Comparison of ENCODE assay signal across 9 cellular contexts in genomic region chr1:54121482-54122130, GRCh38. TPM values are rescaled to one million over a fixed set of nuclear protein-coding genes. Genes with fewer than 3 reads are reported as not detected.
A peak's percentile ranks its signal among the peaks of the same experiment; 100 is the strongest.
DNase-seq lines count a peak whose midpoint lies in the region; ATAC-seq and TF ChIP-seq lines count a peak whose summit lies in the region.
"Had no signal": no experiment of that assay in that cellular context is flagged by ENCODE, and none has a peak within 500 bp of the region (broad histone marks: within the 10 kb centered on the region; RNA-seq: fewer than 3 reads in every experiment).

No MANE protein-coding gene starts in this region.

- no peaks in the 10 kb centered on the region for H3K9me3 ChIP-seq in SK-N-MC (ENCODE audit: low read depth, low read length)
- H3K9me3 ChIP-seq in parathyroid adenoma (ENCODE audit: control insufficient read depth, low read length) = no peaks in the 10 kb centered on the region
- H3K9me3 ChIP-seq in thyroid gland = no peaks in the 10 kb centered on the region

- H3K4me3 ChIP-seq in SK-N-MC = 0 out of 2 replicates have a peak overlapping the region, but pooled peaks have one; percentile 15
- no peak overlapping the region for H3K4me3 ChIP-seq in parathyroid adenoma (ENCODE audit: low read depth, low read length)
- H3K4me3 ChIP-seq in thyroid gland (replicated peaks in 1 of 3) = peak overlapping the region in 1 of 3 donors; percentile 1

- no peaks in the 10 kb centered on the region for H3K36me3 Mint-ChIP-seq in activated naive CD4-positive, alpha-beta T cell treated with anti-CD3 and anti-CD28 coated beads, Interleukin-2, amount 10 ng/mL, durations not matched to agents 7 days and 5 days
- no peaks in the 10 kb centered on the region for H3K36me3 Mint-ChIP-seq in glutamatergic neuron (ENCODE audit: unreplicated experiment)

- DNase-seq in DMS114 treated with DMSO at 0.1 percent for 48 hours (lab: John Stamatoyannopoulos, UW; ENCODE audit: unreplicated experiment) (peak; percentile 6), KBM-7 (peak; percentile 93), SK-N-MC (ENCODE audit: low read depth, low spot score) (no peak), glutamatergic neuron (peak; percentile 93), thyroid gland (peak; percentile 81 to 85)
- DNase-seq in activated naive CD4-positive, alpha-beta T cell treated with anti-CD3 and anti-CD28 coated beads, Interleukin-2, amount 10 ng/mL, durations not matched to agents 7 days and 5 days = peak; percentile 82

- peaks cover 22% of the 10 kb centered on the region for H3K27me3 Mint-ChIP-seq in activated naive CD4-positive, alpha-beta T cell treated with anti-CD3 and anti-CD28 coated beads, Interleukin-2, amount 10 ng/mL, durations not matched to agents 7 days and 5 days
- H3K27me3 Mint-ChIP-seq in glutamatergic neuron (ENCODE audit: unreplicated experiment) = peaks cover 3% of the 10 kb centered on the region

- H3K79me2 ChIP-seq in parathyroid adenoma = no peaks in the 10 kb centered on the region

- H3K4me1 Mint-ChIP-seq in activated naive CD4-positive, alpha-beta T cell treated with anti-CD3 and anti-CD28 coated beads, Interleukin-2, amount 10 ng/mL, durations not matched to agents 7 days and 5 days = no peaks in the 10 kb centered on the region
- peaks cover 5% of the 10 kb centered on the region for H3K4me1 Mint-ChIP-seq in glutamatergic neuron (ENCODE audit: low read depth, unreplicated experiment)

- TF ChIP-seq POLR2A in thyroid gland (IDR thresholded peaks at IDR 0.05) = no peak

- no peak for ATAC-seq in GM18861 (IDR thresholded peaks at IDR 0.05; ENCODE audit: unreplicated experiment)

- peak overlapping the region; percentile 60 for H2AFZ ChIP-seq in parathyroid adenoma

- H3K36me3 ChIP-seq in SK-N-MC (ENCODE audit: insufficient read depth, low read length) = no peaks in the 10 kb centered on the region
- H3K36me3 ChIP-seq in parathyroid adenoma (ENCODE audit: control insufficient read depth, insufficient read depth, low read length) = no peaks in the 10 kb centered on the region
- H3K36me3 ChIP-seq in thyroid gland = no peaks in the 10 kb centered on the region

- CTCF ChIA-PET in activated naive CD4-positive, alpha-beta T cell treated with anti-CD3 and anti-CD28 coated beads, Interleukin-2, amount 10 ng/mL, durations not matched to agents 7 days and 5 days (lab: Charles Lee) = interaction anchor here (0.6 to 1.5 kb wide), 4 partner anchors 10 to 368 kb away, joined by 3 to 6 read pairs (median 4); no protein-coding TSS in a partner anchor

- H3K27ac ChIP-seq in SK-N-MC (no peak overlapping the region), parathyroid adenoma (no peak overlapping the region), thyroid gland (no peak overlapping the region)

- no peaks in the 10 kb centered on the region for H3K9me3 Mint-ChIP-seq in activated naive CD4-positive, alpha-beta T cell treated with anti-CD3 and anti-CD28 coated beads, Interleukin-2, amount 10 ng/mL, durations not matched to agents 7 days and 5 days
- H3K9me3 Mint-ChIP-seq in glutamatergic neuron (ENCODE audit: unreplicated experiment) = no peaks in the 10 kb centered on the region
- H3K9me3 Mint-ChIP-seq: dendritic cell treated with granulocyte-macrophage colony-stimulating factor and Interleukin-4, amounts not matched to agents 40 ng/mL and 50 ng/mL, for 4 days had no signal

- TF ChIP-seq CTCF in glutamatergic neuron (IDR thresholded peaks at IDR 0.05; ENCODE audit: partially characterized antibody, unreplicated experiment) = peak; percentile 74
- peak; percentile 57 for TF ChIP-seq CTCF in parathyroid adenoma (IDR thresholded peaks at IDR 0.05)
- TF ChIP-seq CTCF in thyroid gland (IDR thresholded peaks at IDR 0.05) = peak; percentile 64 to 82 (median 72)

- in situ Hi-C loops in KBM-7 (cut with MboI; ENCODE audit: low pct_unique_long_range_greater_than_20kb, low sequenced_read_pairs) = no loop called here

- no peak overlapping the region for H3K27ac Mint-ChIP-seq in activated naive CD4-positive, alpha-beta T cell treated with anti-CD3 and anti-CD28 coated beads, Interleukin-2, amount 10 ng/mL, durations not matched to agents 7 days and 5 days
- H3K27ac Mint-ChIP-seq in glutamatergic neuron (ENCODE audit: unreplicated experiment) = peak overlapping the region; percentile 54
- H3K27ac Mint-ChIP-seq: dendritic cell treated with granulocyte-macrophage colony-stimulating factor and Interleukin-4, amounts not matched to agents 40 ng/mL and 50 ng/mL, for 4 days had no signal

- H3K27me3 ChIP-seq in parathyroid adenoma (ENCODE audit: control insufficient read depth, insufficient read depth, low read length) = no peaks in the 10 kb centered on the region
- H3K27me3 ChIP-seq in thyroid gland = no peaks in the 10 kb centered on the region

- H3K4me1 ChIP-seq in parathyroid adenoma = no peaks in the 10 kb centered on the region
- peaks cover 0 to 18% of the 10 kb centered on the region in 2 donors for H3K4me1 ChIP-seq in thyroid gland

- peak overlapping the region; percentile 53 for H3K4me2 ChIP-seq in parathyroid adenoma (ENCODE audit: low read length)

- intact Hi-C loops in thyroid gland (cut with DNase I) = loop anchor here (2.0 to 5.0 kb wide), 2 partner anchors 286 to 367 kb away; partner anchors contain the start of gene SSBP3

- H3K9ac ChIP-seq in SK-N-MC (ENCODE audit: insufficient read length) (no peak overlapping the region), parathyroid adenoma (no peak overlapping the region)

- no peak overlapping the region for H3K4me3 Mint-ChIP-seq in activated naive CD4-positive, alpha-beta T cell treated with anti-CD3 and anti-CD28 coated beads, Interleukin-2, amount 10 ng/mL, durations not matched to agents 7 days and 5 days
- H3K4me3 Mint-ChIP-seq in glutamatergic neuron (ENCODE audit: unreplicated experiment) = peak overlapping the region; percentile 46
- H3K4me3 Mint-ChIP-seq: dendritic cell treated with granulocyte-macrophage colony-stimulating factor and Interleukin-4, amounts not matched to agents 40 ng/mL and 50 ng/mL, for 4 days had no signal

- 3 to 4% methylated on average over 29 to 31 of the region's 36 CpGs for WGBS in thyroid gland, 2 donors

RNA-seq across cellular contexts. Expression of gene CDCP2, which starts 31.2 kb away (rescaled TPM):
- not detected for total RNA-seq in glutamatergic neuron (ENCODE audit: unreplicated experiment)
- total RNA-seq in thyroid gland = under 1 TPM in 1 of 4 donors, not detected in 3; 0.45 TPM
